In the genomic region with DNA sequence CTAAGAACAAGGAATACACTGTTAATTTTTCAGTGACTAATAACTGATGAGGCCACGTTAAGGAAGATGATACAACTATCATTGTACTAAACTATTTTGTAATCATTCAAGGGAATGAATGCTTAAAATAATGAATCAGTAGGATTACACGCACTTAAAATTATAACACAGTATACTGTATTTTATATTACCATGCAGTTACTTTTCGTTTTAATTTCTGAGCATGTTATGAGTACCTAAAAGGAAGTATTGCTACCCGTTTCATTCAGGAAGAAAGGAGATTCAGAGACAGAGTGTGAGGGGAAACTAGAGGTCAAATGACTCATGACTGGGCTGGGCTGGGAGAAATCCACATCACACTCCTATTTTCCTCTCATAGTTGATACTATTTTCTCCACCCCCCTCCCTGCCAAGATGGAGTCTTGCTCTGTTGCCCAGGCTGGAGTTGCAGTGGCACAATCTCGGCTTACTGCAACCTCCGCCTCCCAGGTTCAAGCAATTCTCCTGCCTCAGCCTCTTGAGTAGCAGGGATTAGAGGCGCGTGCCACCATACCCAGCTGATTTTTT, we compare ENCODE assay signal across 10 cellular contexts.
DNase-seq lines count a peak whose midpoint lies in the region; ATAC-seq and TF ChIP-seq lines count a peak whose summit lies in the region.
"Had no signal": no experiment of that assay in that cellular context is flagged by ENCODE, and none has a peak within 500 bp of the region (broad histone marks: within the 10 kb centered on the region; RNA-seq: fewer than 3 reads in every experiment).

No MANE protein-coding gene starts in this region.

- H3F3A ChIP-seq in GM23248 (ENCODE audit: insufficient read depth): peaks cover 54% of the 10 kb centered on the region

- in situ Hi-C loops in GM23248 (cut with MboI): no loop called here

- H3K9me3 Mint-ChIP-seq in osteocyte (ENCODE audit: unreplicated experiment) (no peaks in the 10 kb centered on the region), endothelial cell (ENCODE audit: unreplicated experiment) (no peaks in the 10 kb centered on the region)

- WGBS in GM23248 (ENCODE audit: low coverage in 1 of 2, low lambda C conversion rate in 2 of 2, missing lambda C conversion rate in 2 of 2), 2 experiments: 27 to 28% methylated on average over 8 of the region's 8 CpGs

- peak overlapping the region; percentile 62; the same call in 1 of the 2 replicates for H2AFZ ChIP-seq in GM23248

- DNase-seq in GM23248: peak; percentile 87
- DNase-seq in NCI-H226: peak; percentile 88
- peak; percentile 81 for DNase-seq in choroid plexus epithelial cell (ENCODE audit: low read depth)
- DNase-seq in osteocyte (ENCODE audit: extremely low spot score, unreplicated experiment): no peak
- DNase-seq in endothelial cell (ENCODE audit: low spot score): no peak
- DNase-seq: upper lobe of left lung had no signal

- peak overlapping the region; percentile 98 for H3K27ac ChIP-seq in GM23248
- H3K27ac ChIP-seq: adrenal gland, upper lobe of left lung had no signal

- no peak for TF ChIP-seq CTCF in choroid plexus epithelial cell (conservative IDR thresholded peaks at IDR 0.05; ENCODE audit: low read depth, low read length)
- no peak for TF ChIP-seq CTCF in osteocyte (IDR thresholded peaks at IDR 0.05)
- no peak for TF ChIP-seq CTCF in endothelial cell (IDR thresholded peaks at IDR 0.05; ENCODE audit: unreplicated experiment)

- H3K4me3 Mint-ChIP-seq in osteocyte (ENCODE audit: unreplicated experiment) (no peak overlapping the region), endothelial cell (ENCODE audit: unreplicated experiment) (no peak overlapping the region)

- no peaks in the 10 kb centered on the region for H3K27me3 ChIP-seq in GM23248 (replicated peaks; ENCODE audit: insufficient read depth)
- H3K27me3 ChIP-seq: adrenal gland, upper lobe of left lung had no signal

- no peaks in the 10 kb centered on the region for H3K36me3 ChIP-seq in GM23248 (ENCODE audit: low read depth)
- H3K36me3 ChIP-seq: adrenal gland, upper lobe of left lung had no signal

- H3K4me1 Mint-ChIP-seq in osteocyte (ENCODE audit: unreplicated experiment) (peaks cover 77% of the 10 kb centered on the region), endothelial cell (ENCODE audit: unreplicated experiment) (peaks cover 25% of the 10 kb centered on the region)

- no peaks in the 10 kb centered on the region for H3K9me3 ChIP-seq in GM23248 (ENCODE audit: low read depth)
- H3K9me3 ChIP-seq: adrenal gland, upper lobe of left lung had no signal

- H3K4me2 ChIP-seq in GM23248 (ENCODE audit: unreplicated experiment): peak overlapping the region; percentile 90

- H3K36me3 Mint-ChIP-seq in osteocyte (ENCODE audit: unreplicated experiment) (peaks cover 24% of the 10 kb centered on the region), endothelial cell (ENCODE audit: low read depth, unreplicated experiment) (peaks cover 41% of the 10 kb centered on the region)

- H3K27me3 Mint-ChIP-seq in osteocyte (ENCODE audit: unreplicated experiment) (no peaks in the 10 kb centered on the region), endothelial cell (ENCODE audit: unreplicated experiment) (peaks cover 3% of the 10 kb centered on the region)

- H3K79me2 ChIP-seq in GM23248 (ENCODE audit: insufficient read depth): no peaks in the 10 kb centered on the region

- H3K4me3 ChIP-seq in GM23248: peak overlapping the region; percentile 24; the same call in 1 of the 2 replicates
- H3K4me3 ChIP-seq in choroid plexus epithelial cell (ENCODE audit: low read depth, low read length): no peak overlapping the region
- H3K4me3 ChIP-seq: adrenal gland, upper lobe of left lung had no signal

- peak overlapping the region; percentile 79 for H3K9ac ChIP-seq in GM23248

- H3K9me2 ChIP-seq in GM23248 (ENCODE audit: insufficient read depth): no peaks in the 10 kb centered on the region

- peak overlapping the region; percentile 98 for H3K27ac Mint-ChIP-seq in osteocyte (ENCODE audit: unreplicated experiment)
- H3K27ac Mint-ChIP-seq in endothelial cell (ENCODE audit: unreplicated experiment): no peak overlapping the region

- peaks cover 56% of the 10 kb centered on the region for H3K4me1 ChIP-seq in GM23248 (ENCODE audit: insufficient read depth)

- ATAC-seq in HG03025 (IDR thresholded peaks at IDR 0.05; ENCODE audit: low FRiP score, unreplicated experiment): no peak
- no peak for ATAC-seq in GM18858 (IDR thresholded peaks at IDR 0.05; ENCODE audit: unreplicated experiment)
- ATAC-seq in GM18907 (IDR thresholded peaks at IDR 0.05; ENCODE audit: unreplicated experiment): no peak

- H4K20me1 ChIP-seq in GM23248 (ENCODE audit: insufficient read depth): no peaks in the 10 kb centered on the region

Comparison
In these comparisons a context has a peak if more than half of its experiments do, and no peak if none do; other contexts are left out.
1. DNase-seq: peak in GM23248 (single experiment), NCI-H226 (single experiment) and choroid plexus epithelial cell (single experiment); none in osteocyte (single experiment) and endothelial cell (single experiment).